Comparison of ENCODE assay signal across 1 cellular context in genomic region chr6:24721461-24722215, GRCh38.
TF ChIP-seq lines count a peak whose summit lies in the region.

No MANE protein-coding gene starts in this region.

TF ChIP-seq in HEK293, 187 proteins besides CTCF, POLR2A, EP300 and RAD21 (continued from another document and continues in another):
- TF ChIP-seq MZF1 (tag by site-specific recombination; IDR thresholded peaks at IDR 0.05; ENCODE audit: borderline replicate concordance), result peak; percentile 50; the same call in 1 of the 2 replicates
- TF ChIP-seq ZNF426 (tag by site-specific recombination; IDR thresholded peaks at IDR 0.05), result no peak
- TF ChIP-seq ZNF510 (tag by site-specific recombination; IDR thresholded peaks at IDR 0.05; ENCODE audit: insufficient replicate concordance), result no peak
- TF ChIP-seq ZNF16 (tag by site-specific recombination; IDR thresholded peaks at IDR 0.05; ENCODE audit: low read depth), result no peak
- TF ChIP-seq ZNF324 (tag by site-specific recombination; IDR thresholded peaks at IDR 0.05), result no peak
- TF ChIP-seq, protein P1, sequence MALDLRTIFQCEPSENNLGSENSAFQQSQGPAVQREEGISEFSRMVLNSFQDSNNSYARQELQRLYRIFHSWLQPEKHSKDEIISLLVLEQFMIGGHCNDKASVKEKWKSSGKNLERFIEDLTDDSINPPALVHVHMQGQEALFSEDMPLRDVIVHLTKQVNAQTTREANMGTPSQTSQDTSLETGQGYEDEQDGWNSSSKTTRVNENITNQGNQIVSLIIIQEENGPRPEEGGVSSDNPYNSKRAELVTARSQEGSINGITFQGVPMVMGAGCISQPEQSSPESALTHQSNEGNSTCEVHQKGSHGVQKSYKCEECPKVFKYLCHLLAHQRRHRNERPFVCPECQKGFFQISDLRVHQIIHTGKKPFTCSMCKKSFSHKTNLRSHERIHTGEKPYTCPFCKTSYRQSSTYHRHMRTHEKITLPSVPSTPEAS (tag by site-specific recombination; IDR thresholded peaks at IDR 0.05), result no peak
- TF ChIP-seq ZNF785 (tag by site-specific recombination; IDR thresholded peaks at IDR 0.05), result no peak
- TF ChIP-seq ZFP41 (tag by site-specific recombination; IDR thresholded peaks at IDR 0.05; ENCODE audit: borderline replicate concordance), result no peak
- TF ChIP-seq ZNF175 (tag by site-specific recombination; IDR thresholded peaks at IDR 0.05), result no peak
- TF ChIP-seq ZNF239 (tag by site-specific recombination; IDR thresholded peaks at IDR 0.05), result no peak
- TF ChIP-seq ZNF529 (tag by site-specific recombination; IDR thresholded peaks at IDR 0.05; ENCODE audit: insufficient replicate concordance), result no peak
- TF ChIP-seq ZNF843 (tag by site-specific recombination; IDR thresholded peaks at IDR 0.05), result peak; percentile 68; the same call in 1 of the 2 replicates
- TF ChIP-seq, protein P2, sequence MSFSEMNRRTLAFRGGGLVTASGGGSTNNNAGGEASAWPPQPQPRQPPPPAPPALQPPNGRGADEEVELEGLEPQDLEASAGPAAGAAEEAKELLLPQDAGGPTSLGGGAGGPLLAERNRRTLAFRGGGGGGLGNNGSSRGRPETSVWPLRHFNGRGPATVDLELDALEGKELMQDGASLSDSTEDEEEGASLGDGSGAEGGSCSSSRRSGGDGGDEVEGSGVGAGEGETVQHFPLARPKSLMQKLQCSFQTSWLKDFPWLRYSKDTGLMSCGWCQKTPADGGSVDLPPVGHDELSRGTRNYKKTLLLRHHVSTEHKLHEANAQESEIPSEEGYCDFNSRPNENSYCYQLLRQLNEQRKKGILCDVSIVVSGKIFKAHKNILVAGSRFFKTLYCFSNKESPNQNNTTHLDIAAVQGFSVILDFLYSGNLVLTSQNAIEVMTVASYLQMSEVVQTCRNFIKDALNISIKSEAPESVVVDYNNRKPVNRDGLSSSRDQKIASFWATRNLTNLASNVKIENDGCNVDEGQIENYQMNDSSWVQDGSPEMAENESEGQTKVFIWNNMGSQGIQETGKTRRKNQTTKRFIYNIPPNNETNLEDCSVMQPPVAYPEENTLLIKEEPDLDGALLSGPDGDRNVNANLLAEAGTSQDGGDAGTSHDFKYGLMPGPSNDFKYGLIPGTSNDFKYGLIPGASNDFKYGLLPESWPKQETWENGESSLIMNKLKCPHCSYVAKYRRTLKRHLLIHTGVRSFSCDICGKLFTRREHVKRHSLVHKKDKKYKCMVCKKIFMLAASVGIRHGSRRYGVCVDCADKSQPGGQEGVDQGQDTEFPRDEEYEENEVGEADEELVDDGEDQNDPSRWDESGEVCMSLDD (tag by site-specific recombination; IDR thresholded peaks at IDR 0.05), result no peak
- TF ChIP-seq ZNF530 (tag by site-specific recombination; IDR thresholded peaks at IDR 0.05; ENCODE audit: low read depth), result no peak
- no peak for TF ChIP-seq ZNF19 (tag by site-specific recombination; IDR thresholded peaks at IDR 0.05; ENCODE audit: low read depth)
- TF ChIP-seq SETDB1 (IDR thresholded peaks at IDR 0.05; ENCODE audit: insufficient read length, low read length), result peak; percentile 13
- TF ChIP-seq ZBTB8A (tag by site-specific recombination; IDR thresholded peaks at IDR 0.05), result no peak
- no peak for TF ChIP-seq MYNN (tag by site-specific recombination; IDR thresholded peaks at IDR 0.05; ENCODE audit: borderline replicate concordance)
- TF ChIP-seq ZSCAN23 (tag by site-specific recombination; IDR thresholded peaks at IDR 0.05), result no peak
- TF ChIP-seq ZNF112 (tag by site-specific recombination; IDR thresholded peaks at IDR 0.05), result no peak
- TF ChIP-seq ZSCAN18 (tag by site-specific recombination; IDR thresholded peaks at IDR 0.05), result no peak
- TF ChIP-seq KLF1 (tag by site-specific recombination; IDR thresholded peaks at IDR 0.05), result peak; percentile 36; the same call in 1 of the 2 replicates
- no peak for TF ChIP-seq ZNF354C (tag by site-specific recombination; IDR thresholded peaks at IDR 0.05; ENCODE audit: borderline replicate concordance, low read depth)
- TF ChIP-seq OSR2 (tag by site-specific recombination; IDR thresholded peaks at IDR 0.05), result peak; percentile 43
- TF ChIP-seq ZNF23 (tag by site-specific recombination; IDR thresholded peaks at IDR 0.05; ENCODE audit: borderline replicate concordance), result no peak
- TF ChIP-seq, protein P3, sequence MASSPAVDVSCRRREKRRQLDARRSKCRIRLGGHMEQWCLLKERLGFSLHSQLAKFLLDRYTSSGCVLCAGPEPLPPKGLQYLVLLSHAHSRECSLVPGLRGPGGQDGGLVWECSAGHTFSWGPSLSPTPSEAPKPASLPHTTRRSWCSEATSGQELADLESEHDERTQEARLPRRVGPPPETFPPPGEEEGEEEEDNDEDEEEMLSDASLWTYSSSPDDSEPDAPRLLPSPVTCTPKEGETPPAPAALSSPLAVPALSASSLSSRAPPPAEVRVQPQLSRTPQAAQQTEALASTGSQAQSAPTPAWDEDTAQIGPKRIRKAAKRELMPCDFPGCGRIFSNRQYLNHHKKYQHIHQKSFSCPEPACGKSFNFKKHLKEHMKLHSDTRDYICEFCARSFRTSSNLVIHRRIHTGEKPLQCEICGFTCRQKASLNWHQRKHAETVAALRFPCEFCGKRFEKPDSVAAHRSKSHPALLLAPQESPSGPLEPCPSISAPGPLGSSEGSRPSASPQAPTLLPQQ (tag by site-specific recombination; IDR thresholded peaks at IDR 0.05), result peak; percentile 97
- peak; percentile 45; the same call in 1 of the 2 replicates for TF ChIP-seq ZFP37 (tag by site-specific recombination; IDR thresholded peaks at IDR 0.05)
- no peak for TF ChIP-seq ZNF521 (tag by site-specific recombination; IDR thresholded peaks at IDR 0.05)
- no peak for TF ChIP-seq ZNF184 (tag by site-specific recombination; IDR thresholded peaks at IDR 0.05)
- TF ChIP-seq ZSCAN30 (tag by site-specific recombination; IDR thresholded peaks at IDR 0.05), result 0 out of 2 replicates have a peak, but pooled peaks have one; percentile 19
- peak; percentile 66 for TF ChIP-seq ZBTB17 (tag by site-specific recombination; IDR thresholded peaks at IDR 0.05)
- TF ChIP-seq ZNF292 (tag by site-specific recombination; IDR thresholded peaks at IDR 0.05; ENCODE audit: borderline replicate concordance, low read depth), result no peak
- TF ChIP-seq KLF8 (tag by site-specific recombination; IDR thresholded peaks at IDR 0.05), result no peak
- 0 out of 2 replicates have a peak, but pooled peaks have one; percentile 46 for TF ChIP-seq ZBTB7A (tag by site-specific recombination; IDR thresholded peaks at IDR 0.05; ENCODE audit: low read depth)
- TF ChIP-seq ZNF248 (tag by site-specific recombination; IDR thresholded peaks at IDR 0.05), result no peak
- no peak for TF ChIP-seq ZNF514 (tag by site-specific recombination; IDR thresholded peaks at IDR 0.05)
- no peak for TF ChIP-seq KLF10 (tag by site-specific recombination; IDR thresholded peaks at IDR 0.05)
- no peak for TF ChIP-seq ZNF768 (tag by site-specific recombination; IDR thresholded peaks at IDR 0.05)
- TF ChIP-seq KLF9 (tag by site-specific recombination; IDR thresholded peaks at IDR 0.05; ENCODE audit: low read depth), result peak; percentile 39; the same call in 1 of the 2 replicates
- no peak for TF ChIP-seq PRDM2 (tag by site-specific recombination; IDR thresholded peaks at IDR 0.05; ENCODE audit: borderline replicate concordance)
- TF ChIP-seq, protein P4, sequence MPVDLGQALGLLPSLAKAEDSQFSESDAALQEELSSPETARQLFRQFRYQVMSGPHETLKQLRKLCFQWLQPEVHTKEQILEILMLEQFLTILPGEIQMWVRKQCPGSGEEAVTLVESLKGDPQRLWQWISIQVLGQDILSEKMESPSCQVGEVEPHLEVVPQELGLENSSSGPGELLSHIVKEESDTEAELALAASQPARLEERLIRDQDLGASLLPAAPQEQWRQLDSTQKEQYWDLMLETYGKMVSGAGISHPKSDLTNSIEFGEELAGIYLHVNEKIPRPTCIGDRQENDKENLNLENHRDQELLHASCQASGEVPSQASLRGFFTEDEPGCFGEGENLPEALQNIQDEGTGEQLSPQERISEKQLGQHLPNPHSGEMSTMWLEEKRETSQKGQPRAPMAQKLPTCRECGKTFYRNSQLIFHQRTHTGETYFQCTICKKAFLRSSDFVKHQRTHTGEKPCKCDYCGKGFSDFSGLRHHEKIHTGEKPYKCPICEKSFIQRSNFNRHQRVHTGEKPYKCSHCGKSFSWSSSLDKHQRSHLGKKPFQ (tag by site-specific recombination; IDR thresholded peaks at IDR 0.05), result no peak
- no peak for TF ChIP-seq SP3 (tag by site-specific recombination; IDR thresholded peaks at IDR 0.05)
- TF ChIP-seq ZNF837 (tag by site-specific recombination; IDR thresholded peaks at IDR 0.05), result no peak
- no peak for TF ChIP-seq ZNF121 (tag by site-specific recombination; IDR thresholded peaks at IDR 0.05)
- 0 out of 2 replicates have a peak, but pooled peaks have one; percentile 64 for TF ChIP-seq ZBTB20 (tag by site-specific recombination; IDR thresholded peaks at IDR 0.05)
- TF ChIP-seq, protein P5, sequence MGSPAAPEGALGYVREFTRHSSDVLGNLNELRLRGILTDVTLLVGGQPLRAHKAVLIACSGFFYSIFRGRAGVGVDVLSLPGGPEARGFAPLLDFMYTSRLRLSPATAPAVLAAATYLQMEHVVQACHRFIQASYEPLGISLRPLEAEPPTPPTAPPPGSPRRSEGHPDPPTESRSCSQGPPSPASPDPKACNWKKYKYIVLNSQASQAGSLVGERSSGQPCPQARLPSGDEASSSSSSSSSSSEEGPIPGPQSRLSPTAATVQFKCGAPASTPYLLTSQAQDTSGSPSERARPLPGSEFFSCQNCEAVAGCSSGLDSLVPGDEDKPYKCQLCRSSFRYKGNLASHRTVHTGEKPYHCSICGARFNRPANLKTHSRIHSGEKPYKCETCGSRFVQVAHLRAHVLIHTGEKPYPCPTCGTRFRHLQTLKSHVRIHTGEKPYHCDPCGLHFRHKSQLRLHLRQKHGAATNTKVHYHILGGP (tag by site-specific recombination; IDR thresholded peaks at IDR 0.05), result no peak
- TF ChIP-seq ZNF341 (tag by site-specific recombination; IDR thresholded peaks at IDR 0.05; ENCODE audit: low read depth), result peak; percentile 34; the same call in 1 of the 2 replicates
- no peak for TF ChIP-seq ZNF350 (tag by site-specific recombination; IDR thresholded peaks at IDR 0.05)
- TF ChIP-seq ZNF146 (tag by site-specific recombination; IDR thresholded peaks at IDR 0.05), result no peak
- no peak for TF ChIP-seq ZNF404 (tag by site-specific recombination; IDR thresholded peaks at IDR 0.05)
- no peak for TF ChIP-seq ZNF266 (tag by site-specific recombination; IDR thresholded peaks at IDR 0.05; ENCODE audit: low read depth)
- no peak for TF ChIP-seq ZNF791 (tag by site-specific recombination; IDR thresholded peaks at IDR 0.05)
- no peak; the same call in 1 of the 2 replicates for TF ChIP-seq ZNF660 (tag by site-specific recombination; IDR thresholded peaks at IDR 0.05)
- no peak for TF ChIP-seq ZNF624 (tag by site-specific recombination; IDR thresholded peaks at IDR 0.05)
- TF ChIP-seq ZNF138 (tag by site-specific recombination; IDR thresholded peaks at IDR 0.05; ENCODE audit: borderline replicate concordance), result no peak
- TF ChIP-seq ZXDB (tag by site-specific recombination; IDR thresholded peaks at IDR 0.05), result peak; percentile 50
- no peak for TF ChIP-seq ZNF311 (tag by site-specific recombination; IDR thresholded peaks at IDR 0.05; ENCODE audit: borderline replicate concordance)
- no peak for TF ChIP-seq ZNF670 (tag by site-specific recombination; IDR thresholded peaks at IDR 0.05; ENCODE audit: low read depth)
- TF ChIP-seq REPIN1 (tag by site-specific recombination; IDR thresholded peaks at IDR 0.05; ENCODE audit: low read depth), result 0 out of 2 replicates have a peak, but pooled peaks have one; percentile 23
- no peak for TF ChIP-seq ZNF777 (tag by site-specific recombination; IDR thresholded peaks at IDR 0.05; ENCODE audit: borderline replicate concordance)
